ENCODE assay signal across 24 cellular contexts in the genomic region with DNA sequence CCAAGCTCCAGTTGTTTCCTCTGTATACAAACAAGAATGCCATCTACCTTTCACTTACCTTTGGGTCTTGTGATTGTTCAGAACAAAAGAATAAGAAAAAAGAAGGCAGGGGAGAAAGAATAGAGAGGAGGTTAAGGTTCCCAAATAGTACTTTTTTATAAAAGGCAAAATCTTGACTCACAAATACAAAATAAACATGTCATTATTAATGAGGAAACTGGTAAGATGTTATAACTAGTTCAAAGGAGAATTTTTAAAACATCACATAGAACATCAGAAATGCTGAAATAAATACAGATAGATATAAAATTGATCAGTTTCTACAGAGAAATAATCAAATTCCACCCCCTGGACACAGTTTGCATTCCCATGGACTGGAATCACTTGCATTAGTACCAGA.
"Had no signal": no experiment of that assay in that cellular context is flagged by ENCODE, and none has a peak within 500 bp of the region (broad histone marks: within the 10 kb centered on the region; RNA-seq: fewer than 3 reads in every experiment).

No MANE protein-coding gene starts in this region.

- H3K27ac ChIP-seq: stomach, suprapubic skin, thoracic aorta, thyroid gland, tibial artery, transverse colon, upper lobe of left lung, upper lobe of right lung, uterus, vagina had no signal

- H3K4me3 ChIP-seq: stomach, suprapubic skin, thoracic aorta, thyroid gland, tibial artery, transverse colon, upper lobe of left lung, upper lobe of right lung, uterus, vagina had no signal

- H3K4me1 ChIP-seq: suprapubic skin, thyroid gland, tibial artery, transverse colon, upper lobe of left lung, upper lobe of right lung, uterus had no signal

- H3K9me3 ChIP-seq: stomach, suprapubic skin, thoracic aorta, thyroid gland, tibial artery, transverse colon, upper lobe of left lung, upper lobe of right lung, uterus, vagina had no signal

- H3K36me3 ChIP-seq: stomach, suprapubic skin, thoracic aorta, thyroid gland, tibial artery, transverse colon, upper lobe of left lung, upper lobe of right lung, uterus, vagina had no signal

- H3K27me3 ChIP-seq: stomach, suprapubic skin, thyroid gland, tibial artery, transverse colon, upper lobe of left lung, upper lobe of right lung, uterus, vagina had no signal

- FAIRE-seq: urothelium cell line had no signal

- DNase-seq: stimulated activated CD4-positive, alpha-beta T cell treated with anti-CD3 and anti-CD28 coated beads, Interleukin-2, amount 100 ng/mL, for 24 hours; stimulated activated CD4-positive, alpha-beta T cell treated with anti-CD3 and anti-CD28 coated beads, Interleukin-2, amount 100 ng/mL, for 48 hours; stimulated activated CD4-positive, alpha-beta T cell treated with anti-CD3 and anti-CD28 coated beads, Interleukin-4, amount 100 ng/mL, for 1 hour; stimulated activated CD4-positive, alpha-beta T cell treated with anti-CD3 and anti-CD28 coated beads, Interleukin-4, amount 100 ng/mL, for 24 hours; stimulated activated CD4-positive, alpha-beta T cell treated with anti-CD3 and anti-CD28 coated beads, Interleukin-4, amount 100 ng/mL, for 4 hours; stimulated activated CD8-positive, alpha-beta memory T cell treated with anti-CD3 and anti-CD28 coated beads, Interleukin-4, amount 100 ng/mL, for 48 hours; stimulated activated naive B cell treated with anti-CD40 and anti-IgM and Interleukin-4, amounts not matched to agents 10 μg/mL and 1 μg/mL and 100 μg/mL, for 72 hours; stimulated activated naive CD4-positive, alpha-beta T cell; stimulated activated naive CD4-positive, alpha-beta T cell treated with Interleukin-2 at 50 U/mL for 16 hours; stimulated activated naive CD8-positive, alpha-beta T cell treated with anti-CD3 and anti-CD28 coated beads, Interleukin-15, amount 100 ng/mL, for 72 hours; stimulated activated naive CD8-positive, alpha-beta T cell treated with anti-CD3 and anti-CD28 coated beads, Interleukin-15, Interleukin-2, amounts not matched to agents 100 U/mL and 50 U/mL, for 24 hours; stomach; substantia nigra; thyroid gland; tibial artery; transverse colon; trophoblast cell; upper lobe of left lung; upper lobe of right lung; uterus had no signal
